40 cellular contexts compared by ENCODE assay signal in genomic region chr3:46344476-46344875, GRCh38. TPM values are rescaled to one million over a fixed set of nuclear protein-coding genes. Genes with fewer than 3 reads are reported as not detected.
"Had no signal": no experiment of that assay in that cellular context is flagged by ENCODE, and none has a peak within 500 bp of the region (broad histone marks: within the 10 kb centered on the region; RNA-seq: fewer than 3 reads in every experiment).

No MANE protein-coding gene starts in this region.

- H3K4me1 ChIP-seq: adrenal gland, ascending aorta, body of pancreas, breast epithelium had no signal

- H3K36me3 ChIP-seq: adrenal gland, ascending aorta, brain microvascular endothelial cell, breast epithelium, cardiac muscle cell had no signal

- H3K4me1 Mint-ChIP-seq: brain had no signal

- H3K27me3 ChIP-seq: ascending aorta, body of pancreas, brain microvascular endothelial cell, breast epithelium, cardiac muscle cell had no signal

- FAIRE-seq: astrocyte, bronchial epithelial cell had no signal

- H3K4me3 ChIP-seq: adrenal gland, ascending aorta, body of pancreas, breast epithelium, cardiac muscle cell had no signal

- H3K27me3 Mint-ChIP-seq: activated naive CD4-positive, alpha-beta T cell treated with anti-CD3 and anti-CD28 coated beads, Interleukin-2, amount 10 ng/mL, durations not matched to agents 7 days and 5 days; activated naive CD4-positive, alpha-beta T cell treated with anti-CD3 and anti-CD28 coated beads, Interleukin-2, amount 50 U/mL, for 24 hours; activated naive CD8-positive, alpha-beta T cell; activated naive CD8-positive, alpha-beta T cell treated with anti-CD3 and anti-CD28 coated beads for 36 hours; activated naive CD8-positive, alpha-beta T cell treated with anti-CD3 and anti-CD28 coated beads, Interleukin-2, amount 10 ng/mL, durations not matched to agents 7 days and 5 days; activated T-helper 17 cell treated with anti-CD3 and anti-CD28 coated beads, Interleukin-2, amount 50 U/mL, for 72 hours; central memory CD8-positive, alpha-beta T cell had no signal

- H3K9me3 ChIP-seq: adrenal gland, ascending aorta had no signal

- DNase-seq: activated effector memory CD4-positive, alpha-beta T cell treated with anti-CD3 and anti-CD28 coated beads, Interleukin-2, amount 50 U/mL, for 16 hours; activated effector memory CD4-positive, alpha-beta T cell treated with Interleukin-2 at 50 U/mL for 16 hours; activated gamma-delta T cell; activated gamma-delta T cell treated with Interleukin-2 at 50 U/mL for 16 hours; activated naive CD4-positive, alpha-beta T cell; activated naive CD4-positive, alpha-beta T cell treated with anti-CD3 and anti-CD28 coated beads for 36 hours; activated naive CD4-positive, alpha-beta T cell treated with anti-CD3 and anti-CD28 coated beads, Interleukin-2, amount 10 ng/mL, durations not matched to agents 7 days and 5 days; activated naive CD4-positive, alpha-beta T cell treated with anti-CD3 and anti-CD28 coated beads, Interleukin-2, amount 50 U/mL, for 16 hours; activated naive CD4-positive, alpha-beta T cell treated with Interleukin-2 at 50 U/mL for 16 hours; activated naive CD8-positive, alpha-beta T cell treated with anti-CD3 and anti-CD28 coated beads for 36 hours; activated naive CD8-positive, alpha-beta T cell treated with anti-CD3 and anti-CD28 coated beads, Interleukin-2, amount 10 ng/mL, durations not matched to agents 7 days and 5 days; activated naive CD8-positive, alpha-beta T cell treated with anti-CD3 and anti-CD28 coated beads, Interleukin-2, amount 50 U/mL, for 24 hours; activated T-cell treated with anti-CD3 and anti-CD28 coated beads, Interleukin-2, amount 50 U/mL, for 4 hours; activated T-cell treated with anti-CD3 and anti-CD28 coated beads, Interleukin-2, amount 50 U/mL, for 48 hours; activated T-cell treated with anti-CD3 and anti-CD28 coated beads, Interleukin-2, amount 50 U/mL, for 72 hours; adrenal gland; amniotic stem cell; amygdala; anterior cingulate cortex; aorta; body of pancreas; brain microvascular endothelial cell; caudate nucleus; central memory CD4-positive, alpha-beta T cell; cerebellar nuclear complex had no signal

- H3K27ac Mint-ChIP-seq: activated naive CD4-positive, alpha-beta T cell treated with anti-CD3 and anti-CD28 coated beads for 36 hours; activated naive CD4-positive, alpha-beta T cell treated with anti-CD3 and anti-CD28 coated beads, Interleukin-2, amount 10 ng/mL, durations not matched to agents 7 days and 5 days; activated naive CD4-positive, alpha-beta T cell treated with anti-CD3 and anti-CD28 coated beads, Interleukin-2, amount 50 U/mL, for 24 hours; activated naive CD4-positive, alpha-beta T cell treated with anti-CD3 and anti-CD28 coated beads, Interleukin-2, amount 50 U/mL, for 72 hours; activated naive CD8-positive, alpha-beta T cell; activated naive CD8-positive, alpha-beta T cell treated with anti-CD3 and anti-CD28 coated beads for 36 hours; activated naive CD8-positive, alpha-beta T cell treated with anti-CD3 and anti-CD28 coated beads, Interleukin-2, amount 10 ng/mL, durations not matched to agents 7 days and 5 days; activated naive CD8-positive, alpha-beta T cell treated with anti-CD3 and anti-CD28 coated beads, Interleukin-2, amount 50 U/mL, for 24 hours; activated T-cell treated with anti-CD3 and anti-CD28 coated beads, Interleukin-2, amount 50 U/mL, for 72 hours; activated T-helper 1 cell treated with anti-CD3 and anti-CD28 coated beads, Interleukin-12 subunit alpha, Interleukin-12 subunit beta, Interleukin-2, Interleukin-4 antibody, amounts not matched to agents 30 ng/mL and 10 ng/mL and 1 ng/mL, durations not matched to agents 14 hours and 24 hours and 36 hours; activated T-helper 17 cell treated with anti-CD3 and anti-CD28 coated beads, Interleukin-2, amount 50 U/mL, for 72 hours; activated T-helper 2 cell treated with anti-CD3 and anti-CD28 coated beads, Interferon-gamma antibody, Interleukin-2, Interleukin-4, amounts not matched to agents 10 μg/mL and 5 μg/mL and 100 μg/mL, durations not matched to agents 14 hours and 24 hours and 36 hours; brain had no signal

- H3K4me3 Mint-ChIP-seq: activated naive CD4-positive, alpha-beta T cell treated with anti-CD3 and anti-CD28 coated beads for 36 hours; activated naive CD4-positive, alpha-beta T cell treated with anti-CD3 and anti-CD28 coated beads, Interleukin-2, amount 10 ng/mL, durations not matched to agents 7 days and 5 days; activated naive CD4-positive, alpha-beta T cell treated with anti-CD3 and anti-CD28 coated beads, Interleukin-2, amount 50 U/mL, for 24 hours; activated naive CD8-positive, alpha-beta T cell; activated naive CD8-positive, alpha-beta T cell treated with anti-CD3 and anti-CD28 coated beads for 36 hours; activated naive CD8-positive, alpha-beta T cell treated with anti-CD3 and anti-CD28 coated beads, Interleukin-2, amount 10 ng/mL, durations not matched to agents 7 days and 5 days; activated naive CD8-positive, alpha-beta T cell treated with anti-CD3 and anti-CD28 coated beads, Interleukin-2, amount 50 U/mL, for 24 hours; activated T-cell treated with anti-CD3 and anti-CD28 coated beads, Interleukin-2, amount 50 U/mL, for 4 hours; activated T-cell treated with anti-CD3 and anti-CD28 coated beads, Interleukin-2, amount 50 U/mL, for 72 hours; activated T-helper 1 cell treated with anti-CD3 and anti-CD28 coated beads, Interleukin-12 subunit alpha, Interleukin-12 subunit beta, Interleukin-2, Interleukin-4 antibody, amounts not matched to agents 30 ng/mL and 10 ng/mL and 1 ng/mL, durations not matched to agents 14 hours and 24 hours and 36 hours; activated T-helper 17 cell treated with anti-CD3 and anti-CD28 coated beads, Interleukin-2, amount 50 U/mL, for 72 hours; brain; central memory CD8-positive, alpha-beta T cell had no signal

- H3K36me3 Mint-ChIP-seq: brain had no signal

- H3K27ac ChIP-seq: adrenal gland, ascending aorta, body of pancreas, brain microvascular endothelial cell, breast epithelium, cardiac muscle cell had no signal

- ATAC-seq: activated naive CD4-positive, alpha-beta T cell treated with anti-CD3 and anti-CD28 coated beads, Interleukin-2, amount 50 U/mL, for 72 hours; activated naive CD8-positive, alpha-beta T cell treated with anti-CD3 and anti-CD28 coated beads, Interleukin-2, amount 50 U/mL, for 24 hours; activated T-cell treated with anti-CD3 and anti-CD28 coated beads, Interleukin-2, amount 50 U/mL, for 4 hours; activated T-cell treated with anti-CD3 and anti-CD28 coated beads, Interleukin-2, amount 50 U/mL, for 72 hours; activated T-helper 17 cell treated with anti-CD3 and anti-CD28 coated beads, Interleukin-2, amount 50 U/mL, for 72 hours; body of pancreas had no signal

RNA-seq across cellular contexts. Expression of gene CCR2, which starts 9.4 kb away (rescaled TPM):
- total RNA-seq: activated naive CD4-positive, alpha-beta T cell treated with anti-CD3 and anti-CD28 coated beads for 36 hours; astrocyte; bronchial epithelial cell; cardiac muscle cell; chondrocyte had no signal
- polyA plus RNA-seq: cardiac muscle cell had no signal

RNA-seq across cellular contexts. Expression of gene CCR5, which starts 26.3 kb away (rescaled TPM):
- total RNA-seq: activated naive CD4-positive, alpha-beta T cell treated with anti-CD3 and anti-CD28 coated beads for 36 hours; ascending aorta; astrocyte; bronchial epithelial cell; cardiac muscle cell; cerebellum; chondrocyte had no signal
- polyA plus RNA-seq: cardiac muscle cell had no signal
